In genomic region chrX:30887721-30888120, GRCh38 we compare ENCODE assay signal across 1 cellular context.
TF ChIP-seq lines count a peak whose summit lies in the region.

No MANE protein-coding gene starts in this region.

TF ChIP-seq in WTC11, 78 proteins besides CTCF, POLR2A, EP300 and RAD21 (continued from another document):
- TF ChIP-seq ZNF532 (CRISPR knock-in tag; IDR thresholded peaks at IDR 0.05; ENCODE audit: borderline replicate concordance) (no peak), NR3C1 (CRISPR knock-in tag; conservative IDR thresholded peaks at IDR 0.05; ENCODE audit: low read depth) (no peak), HMGA2 (CRISPR knock-in tag; IDR thresholded peaks at IDR 0.05) (no peak), PRDM15 (CRISPR knock-in tag; IDR thresholded peaks at IDR 0.05) (no peak), FOXJ3 (CRISPR knock-in tag; IDR thresholded peaks at IDR 0.05; ENCODE audit: borderline replicate concordance) (no peak), MLX (CRISPR knock-in tag; IDR thresholded peaks at IDR 0.05) (no peak), ZBTB43 (CRISPR knock-in tag; IDR thresholded peaks at IDR 0.05) (no peak)
- TF ChIP-seq, protein P1, sequence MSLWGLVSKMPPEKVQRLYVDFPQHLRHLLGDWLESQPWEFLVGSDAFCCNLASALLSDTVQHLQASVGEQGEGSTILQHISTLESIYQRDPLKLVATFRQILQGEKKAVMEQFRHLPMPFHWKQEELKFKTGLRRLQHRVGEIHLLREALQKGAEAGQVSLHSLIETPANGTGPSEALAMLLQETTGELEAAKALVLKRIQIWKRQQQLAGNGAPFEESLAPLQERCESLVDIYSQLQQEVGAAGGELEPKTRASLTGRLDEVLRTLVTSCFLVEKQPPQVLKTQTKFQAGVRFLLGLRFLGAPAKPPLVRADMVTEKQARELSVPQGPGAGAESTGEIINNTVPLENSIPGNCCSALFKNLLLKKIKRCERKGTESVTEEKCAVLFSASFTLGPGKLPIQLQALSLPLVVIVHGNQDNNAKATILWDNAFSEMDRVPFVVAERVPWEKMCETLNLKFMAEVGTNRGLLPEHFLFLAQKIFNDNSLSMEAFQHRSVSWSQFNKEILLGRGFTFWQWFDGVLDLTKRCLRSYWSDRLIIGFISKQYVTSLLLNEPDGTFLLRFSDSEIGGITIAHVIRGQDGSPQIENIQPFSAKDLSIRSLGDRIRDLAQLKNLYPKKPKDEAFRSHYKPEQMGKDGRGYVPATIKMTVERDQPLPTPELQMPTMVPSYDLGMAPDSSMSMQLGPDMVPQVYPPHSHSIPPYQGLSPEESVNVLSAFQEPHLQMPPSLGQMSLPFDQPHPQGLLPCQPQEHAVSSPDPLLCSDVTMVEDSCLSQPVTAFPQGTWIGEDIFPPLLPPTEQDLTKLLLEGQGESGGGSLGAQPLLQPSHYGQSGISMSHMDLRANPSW (CRISPR knock-in tag; conservative IDR thresholded peaks at IDR 0.05; ENCODE audit: low read depth): no peak
